In the genomic region with DNA sequence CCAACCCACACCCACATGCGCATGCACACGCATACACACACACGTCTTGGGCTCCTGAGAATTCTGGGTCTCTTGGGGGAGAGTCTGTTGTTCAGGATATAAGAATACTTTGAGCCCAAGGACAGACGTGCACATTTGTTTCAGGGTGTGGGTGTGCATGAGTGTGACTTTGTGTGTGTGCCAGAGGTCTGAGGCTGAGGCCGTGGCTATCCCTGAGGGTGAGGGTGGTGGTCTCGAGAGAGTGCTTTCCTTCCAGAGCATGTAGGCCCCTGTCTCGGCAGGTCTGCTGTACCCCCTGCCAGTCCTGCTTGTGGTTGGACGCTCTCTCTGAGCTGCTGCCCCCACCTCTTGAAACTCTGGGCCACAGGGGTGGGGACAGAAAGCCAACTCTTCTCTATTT, we compare ENCODE assay signal across 30 cellular contexts.
"Had no signal": no experiment of that assay in that cellular context is flagged by ENCODE, and none has a peak within 500 bp of the region (broad histone marks: within the 10 kb centered on the region; RNA-seq: fewer than 3 reads in every experiment).

No MANE protein-coding gene starts in this region.

- H3K27me3 ChIP-seq: brain microvascular endothelial cell had no signal

- H3K9me3 Mint-ChIP-seq: activated CD4-positive, alpha-beta T cell treated with anti-CD3 and anti-CD28 coated beads, Interleukin-2, amount 10 ng/mL, durations not matched to agents 24 days and 14 days; activated T-helper 1 cell treated with anti-CD3 and anti-CD28 coated beads, Interleukin-12 subunit alpha, Interleukin-12 subunit beta, Interleukin-2, Interleukin-4 antibody, amounts not matched to agents 30 ng/mL and 10 ng/mL and 1 ng/mL, durations not matched to agents 14 hours and 24 hours and 36 hours; activated T-helper 2 cell treated with anti-CD3 and anti-CD28 coated beads, Interferon-gamma antibody, Interleukin-2, Interleukin-4, amounts not matched to agents 10 μg/mL and 5 μg/mL and 100 μg/mL, durations not matched to agents 14 hours and 24 hours and 36 hours had no signal

- DNase-seq: activated CD4-positive, alpha-beta memory T cell treated with anti-CD3 and anti-CD28 coated beads for 36 hours; activated CD4-positive, alpha-beta T cell treated with anti-CD3 and anti-CD28 coated beads for 36 hours; activated CD4-positive, alpha-beta T cell treated with anti-CD3 and anti-CD28 coated beads, Interleukin-2, amount 10 ng/mL, durations not matched to agents 24 days and 14 days; activated CD4-positive, CD25-positive, alpha-beta regulatory T cell; activated CD4-positive, CD25-positive, alpha-beta regulatory T cell treated with anti-CD3 and anti-CD28 coated beads, Interleukin-2, amount 50 U/mL, for 72 hours; activated CD8-positive, alpha-beta memory T cell treated with anti-CD3 and anti-CD28 coated beads, Interleukin-2, amount 10 ng/mL, durations not matched to agents 7 days and 5 days; activated CD8-positive, alpha-beta memory T cell treated with anti-CD3 and anti-CD28 coated beads, Interleukin-2, amount 50 U/mL, for 4 hours; activated CD8-positive, alpha-beta T cell treated with anti-CD3 and anti-CD28 coated beads, Interleukin-2, amount 10 ng/mL, durations not matched to agents 7 days and 5 days; activated gamma-delta T cell treated with Interleukin-2 at 50 U/mL for 16 hours; activated naive CD4-positive, alpha-beta T cell treated with anti-CD3 and anti-CD28 coated beads, Interleukin-2, amount 50 U/mL, for 16 hours; activated naive CD4-positive, alpha-beta T cell treated with Interleukin-2 at 50 U/mL for 16 hours; activated T-cell treated with anti-CD3 and anti-CD28 coated beads, Interleukin-2, amount 50 U/mL, for 1 hour; activated T-cell treated with anti-CD3 and anti-CD28 coated beads, Interleukin-2, amount 50 U/mL, for 48 hours; amniotic stem cell; anterior cingulate cortex; brain microvascular endothelial cell; caudate nucleus; cortex of kidney; dermis blood vessel endothelial cell; effector CD4-positive, alpha-beta T cell; effector memory CD8-positive, alpha-beta T cell; esophagus squamous epithelium; foreskin melanocyte; heart right ventricle; T-helper 2 cell had no signal

- H3K4me1 ChIP-seq: esophagus squamous epithelium, gastroesophageal sphincter, heart right ventricle had no signal

- H3K36me3 ChIP-seq: brain microvascular endothelial cell, esophagus squamous epithelium, gastroesophageal sphincter, heart right ventricle had no signal

- ATAC-seq: activated CD4-positive, alpha-beta T cell treated with anti-CD3 and anti-CD28 coated beads for 36 hours; activated CD8-positive, alpha-beta memory T cell treated with anti-CD3 and anti-CD28 coated beads, Interleukin-2, amount 10 ng/mL, durations not matched to agents 7 days and 5 days; activated CD8-positive, alpha-beta T cell treated with anti-CD3 and anti-CD28 coated beads, Interleukin-2, amount 10 ng/mL, durations not matched to agents 7 days and 5 days; effector memory CD8-positive, alpha-beta T cell; heart right ventricle had no signal

- H3K4me3 ChIP-seq: esophagus squamous epithelium, gastroesophageal sphincter, heart right ventricle had no signal

- H3K36me3 Mint-ChIP-seq: activated CD4-positive, alpha-beta memory T cell treated with anti-CD3 and anti-CD28 coated beads for 36 hours; activated CD8-positive, alpha-beta memory T cell treated with anti-CD3 and anti-CD28 coated beads, Interleukin-2, amount 10 ng/mL, durations not matched to agents 7 days and 5 days; activated naive CD8-positive, alpha-beta T cell had no signal

- H3K27ac ChIP-seq: brain microvascular endothelial cell, epithelial cell of prostate, esophagus squamous epithelium, gastroesophageal sphincter, heart right ventricle had no signal

- H3K4me3 Mint-ChIP-seq: activated CD4-positive, alpha-beta memory T cell treated with anti-CD3 and anti-CD28 coated beads for 36 hours; activated CD4-positive, alpha-beta T cell treated with anti-CD3 and anti-CD28 coated beads for 36 hours; activated CD4-positive, alpha-beta T cell treated with anti-CD3 and anti-CD28 coated beads, Interleukin-2, amount 10 ng/mL, durations not matched to agents 24 days and 14 days; activated CD8-positive, alpha-beta memory T cell treated with anti-CD3 and anti-CD28 coated beads, Interleukin-2, amount 10 ng/mL, durations not matched to agents 7 days and 5 days; activated CD8-positive, alpha-beta T cell treated with anti-CD3 and anti-CD28 coated beads, Interleukin-2, amount 10 ng/mL, durations not matched to agents 7 days and 5 days; activated naive CD8-positive, alpha-beta T cell; activated T-helper 1 cell treated with anti-CD3 and anti-CD28 coated beads, Interleukin-12 subunit alpha, Interleukin-12 subunit beta, Interleukin-2, Interleukin-4 antibody, amounts not matched to agents 30 ng/mL and 10 ng/mL and 1 ng/mL, durations not matched to agents 14 hours and 24 hours and 36 hours; effector memory CD8-positive, alpha-beta T cell had no signal

- H3K4me1 Mint-ChIP-seq: activated CD4-positive, alpha-beta T cell treated with anti-CD3 and anti-CD28 coated beads for 36 hours; activated CD4-positive, alpha-beta T cell treated with anti-CD3 and anti-CD28 coated beads, Interleukin-2, amount 10 ng/mL, durations not matched to agents 24 days and 14 days; activated CD8-positive, alpha-beta memory T cell treated with anti-CD3 and anti-CD28 coated beads, Interleukin-2, amount 10 ng/mL, durations not matched to agents 7 days and 5 days had no signal

- H3K27ac Mint-ChIP-seq: activated CD4-positive, alpha-beta memory T cell treated with anti-CD3 and anti-CD28 coated beads for 36 hours; activated CD4-positive, alpha-beta T cell treated with anti-CD3 and anti-CD28 coated beads for 36 hours; activated CD4-positive, alpha-beta T cell treated with anti-CD3 and anti-CD28 coated beads, Interleukin-2, amount 10 ng/mL, durations not matched to agents 24 days and 14 days; activated CD8-positive, alpha-beta memory T cell treated with anti-CD3 and anti-CD28 coated beads, Interleukin-2, amount 10 ng/mL, durations not matched to agents 7 days and 5 days; activated CD8-positive, alpha-beta T cell treated with anti-CD3 and anti-CD28 coated beads, Interleukin-2, amount 10 ng/mL, durations not matched to agents 7 days and 5 days; activated naive CD8-positive, alpha-beta T cell; activated T-helper 1 cell treated with anti-CD3 and anti-CD28 coated beads, Interleukin-12 subunit alpha, Interleukin-12 subunit beta, Interleukin-2, Interleukin-4 antibody, amounts not matched to agents 30 ng/mL and 10 ng/mL and 1 ng/mL, durations not matched to agents 14 hours and 24 hours and 36 hours; activated T-helper 2 cell treated with anti-CD3 and anti-CD28 coated beads, Interferon-gamma antibody, Interleukin-2, Interleukin-4, amounts not matched to agents 10 μg/mL and 5 μg/mL and 100 μg/mL, durations not matched to agents 14 hours and 24 hours and 36 hours; effector memory CD8-positive, alpha-beta T cell had no signal
